ENCODE assay signal across 8 cellular contexts in genomic region chr6:31729515-31729978, GRCh38. TPM values are rescaled to one million over a fixed set of nuclear protein-coding genes. Genes with fewer than 3 reads are reported as not detected.
DNase-seq lines count a peak whose midpoint lies in the region; ATAC-seq, FAIRE-seq and TF ChIP-seq lines count a peak whose summit lies in the region.

No MANE protein-coding gene starts in this region.

- peak overlapping the region; percentile 85 for H3K27ac ChIP-seq in upper lobe of right lung

- H3K9me3 ChIP-seq in upper lobe of right lung = no peaks in the 10 kb centered on the region

- intact Hi-C loops in left ventricle myocardium superior (cut with micrococcal nuclease) = no loop called here
- intact Hi-C loops in upper lobe of right lung (cut with DNase I) = no loop called here

- no peaks in the 10 kb centered on the region for H3K27me3 ChIP-seq in upper lobe of right lung

- H3K4me1 Mint-ChIP-seq in T-helper 1 cell treated with Interleukin-12 subunit alpha and Interleukin-12 subunit beta and Interleukin-4 antibody, amounts not matched to agents 30 μg/mL and 1 μg/mL, for 36 hours (ENCODE audit: low read depth) = peaks cover 49% of the 10 kb centered on the region
- H3K4me1 Mint-ChIP-seq in progenitor cell of endocrine pancreas (ENCODE audit: low read depth) = peaks cover 23% of the 10 kb centered on the region

- peaks cover 58% of the 10 kb centered on the region for H3K4me1 ChIP-seq in upper lobe of right lung

- H3K27ac Mint-ChIP-seq in T-helper 1 cell treated with Interleukin-12 subunit alpha and Interleukin-12 subunit beta and Interleukin-4 antibody, amounts not matched to agents 30 μg/mL and 1 μg/mL, for 36 hours = peak overlapping the region; percentile 86
- peak overlapping the region; percentile 96 for H3K27ac Mint-ChIP-seq in progenitor cell of endocrine pancreas

- no peak for DNase-seq in AG09309 (ENCODE audit: low read depth)
- DNase-seq in GM19239 (ENCODE audit: insufficient read length, low spot score) = peak; percentile 61
- DNase-seq in LHCN-M2 (ENCODE audit: low read depth) = peak; percentile 91
- peak in 57 of 58 donors; percentile 18 to 89 (median 77) for DNase-seq in anterior cingulate cortex (lab: John Stamatoyannopoulos, UW)
- DNase-seq in left ventricle myocardium superior = peak; percentile 95
- DNase-seq in progenitor cell of endocrine pancreas (ENCODE audit: low spot score, unreplicated experiment) = peak; percentile 75
- peak; percentile 95 for DNase-seq in upper lobe of right lung

- peak; percentile 80 for FAIRE-seq in GM19239 (lab: Jason Lieb, UNC)

- H3K4me3 ChIP-seq in AG09309 (ENCODE audit: control insufficient read depth, low read depth, low read length) (peak overlapping the region; percentile 83), upper lobe of right lung (peak overlapping the region; percentile 88)

- H3K27me3 Mint-ChIP-seq in T-helper 1 cell treated with Interleukin-12 subunit alpha and Interleukin-12 subunit beta and Interleukin-4 antibody, amounts not matched to agents 30 μg/mL and 1 μg/mL, for 36 hours (ENCODE audit: low read depth) = no peaks in the 10 kb centered on the region
- H3K27me3 Mint-ChIP-seq in progenitor cell of endocrine pancreas = no peaks in the 10 kb centered on the region

- ATAC-seq in left ventricle myocardium superior = peak; percentile 88
- peak; percentile 85 for ATAC-seq in upper lobe of right lung

- H3K9me3 Mint-ChIP-seq in T-helper 1 cell treated with Interleukin-12 subunit alpha and Interleukin-12 subunit beta and Interleukin-4 antibody, amounts not matched to agents 30 μg/mL and 1 μg/mL, for 36 hours = no peaks in the 10 kb centered on the region
- no peaks in the 10 kb centered on the region for H3K9me3 Mint-ChIP-seq in progenitor cell of endocrine pancreas (ENCODE audit: low read depth)

- peaks cover 44% of the 10 kb centered on the region for H3K36me3 Mint-ChIP-seq in T-helper 1 cell treated with Interleukin-12 subunit alpha and Interleukin-12 subunit beta and Interleukin-4 antibody, amounts not matched to agents 30 μg/mL and 1 μg/mL, for 36 hours (ENCODE audit: low read depth)
- H3K36me3 Mint-ChIP-seq in progenitor cell of endocrine pancreas (ENCODE audit: insufficient read depth) = peaks cover 50% of the 10 kb centered on the region

- H3K4me3 Mint-ChIP-seq in T-helper 1 cell treated with Interleukin-12 subunit alpha and Interleukin-12 subunit beta and Interleukin-4 antibody, amounts not matched to agents 30 μg/mL and 1 μg/mL, for 36 hours = peak overlapping the region; percentile 97
- H3K4me3 Mint-ChIP-seq in progenitor cell of endocrine pancreas (ENCODE audit: low read depth) = peak overlapping the region; percentile 98

- peaks cover 42% of the 10 kb centered on the region for H3K36me3 ChIP-seq in upper lobe of right lung

- TF ChIP-seq CTCF in AG09309 (IDR thresholded peaks at IDR 0.05; ENCODE audit: control insufficient read depth, insufficient read depth, low read depth, low read length, missing control alignments) = no peak
- TF ChIP-seq CTCF in progenitor cell of endocrine pancreas (IDR thresholded peaks at IDR 0.05; ENCODE audit: unreplicated experiment) = peak; percentile 21
- no peak for TF ChIP-seq CTCF in upper lobe of right lung (IDR thresholded peaks at IDR 0.05)

RNA-seq across cellular contexts. Expression of gene DDAH2, which starts 0.4 kb away (rescaled TPM):
- total RNA-seq in LHCN-M2 (2014; rRNA removed) (78.4 and 85.8 TPM in 2 replicates), left ventricle myocardium superior (27.6 TPM), progenitor cell of endocrine pancreas (218 and 233 TPM in 2 replicates), upper lobe of right lung (71.2 TPM)
- 143 TPM for polyA plus RNA-seq in LHCN-M2 (2012)

RNA-seq across cellular contexts. Expression of gene MPIG6B, which starts 6.4 kb away (rescaled TPM):
- total RNA-seq in LHCN-M2 (2014; rRNA removed) (not detected in 2 replicates), left ventricle myocardium superior (0.52 TPM), progenitor cell of endocrine pancreas (not detected in 2 replicates), upper lobe of right lung (1.1 TPM)
- 0.05 TPM for polyA plus RNA-seq in LHCN-M2 (2012)

RNA-seq across cellular contexts. Expression of gene CLIC1, which starts 6.8 kb away (rescaled TPM):
- total RNA-seq in LHCN-M2 (2014; rRNA removed) (771 and 894 TPM in 2 replicates), left ventricle myocardium superior (77.4 TPM), progenitor cell of endocrine pancreas (275 and 286 TPM in 2 replicates), upper lobe of right lung (286 TPM)
- polyA plus RNA-seq in LHCN-M2 (2012) = 933 TPM

RNA-seq across cellular contexts. Expression of gene LY6G6C, which starts 8.0 kb away (rescaled TPM):
- 0.51 TPM in 1 of 2 replicates, not detected in the other for total RNA-seq in LHCN-M2 (2014; rRNA removed)
- polyA plus RNA-seq in LHCN-M2 (2012) = not detected
- total RNA-seq in left ventricle myocardium superior = not detected
- total RNA-seq in progenitor cell of endocrine pancreas = 0.60 and 1.3 TPM in 2 replicates
- total RNA-seq in upper lobe of right lung = not detected

RNA-seq across cellular contexts. Expression of gene MSH5, which starts 10.3 kb away (rescaled TPM):
- total RNA-seq in LHCN-M2 (2014; rRNA removed) = 13.2 and 16.5 TPM in 2 replicates
- 3.7 TPM for polyA plus RNA-seq in LHCN-M2 (2012)
- 1.3 TPM for total RNA-seq in left ventricle myocardium superior
- 45.0 and 51.3 TPM in 2 replicates for total RNA-seq in progenitor cell of endocrine pancreas
- total RNA-seq in upper lobe of right lung = 11.2 TPM
